ENCODE assay signal across 8 cellular contexts in the genomic region with DNA sequence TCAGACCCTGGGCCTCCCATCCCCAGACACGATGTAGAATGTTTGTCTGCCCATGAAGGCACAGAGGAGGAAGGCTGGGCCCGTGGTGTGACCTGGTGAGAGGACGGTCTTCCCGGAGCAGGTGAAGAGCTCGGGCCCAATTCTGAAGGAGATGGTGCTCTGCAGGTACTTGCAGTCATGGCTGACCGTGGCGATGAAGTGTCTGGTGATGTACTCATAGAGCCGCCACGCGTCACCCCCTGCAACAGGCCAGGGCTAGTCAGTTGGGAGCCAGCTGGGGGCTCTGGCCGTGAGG.
"Had no signal": no experiment of that assay in that cellular context is flagged by ENCODE, and none has a peak within 500 bp of the region (broad histone marks: within the 10 kb centered on the region; RNA-seq: fewer than 3 reads in every experiment).

No MANE protein-coding gene starts in this region.

- H2AFZ ChIP-seq: GM23248 had no signal

- H3K4me3 Mint-ChIP-seq: HFFc6 had no signal

- H3K9ac ChIP-seq: GM23248 had no signal

- DNase-seq: GOT3, H7, KBM-7 had no signal

- H3K27ac Mint-ChIP-seq: HFFc6 had no signal

- ATAC-seq: HepG2 had no signal

- H3K4me3 ChIP-seq: GM23248, HAP-1 had no signal

- H3K4me1 ChIP-seq: HAP-1 had no signal

- H3K9me3 Mint-ChIP-seq: HFFc6 had no signal

- H3K27ac ChIP-seq: GM23248, HL-60 had no signal

- FAIRE-seq: HepG2 had no signal

- H3K9me3 ChIP-seq: HAP-1 had no signal
